In genomic region chr4:165766976-165767375, GRCh38 we compare ENCODE assay signal across 1 cellular context.
TF ChIP-seq lines count a peak whose summit lies in the region.

No MANE protein-coding gene starts in this region.

TF ChIP-seq in HepG2, 621 proteins besides CTCF, POLR2A, EP300 and RAD21 (continued from another document):
- TF ChIP-seq RERE (CRISPR knock-in tag; IDR thresholded peaks at IDR 0.05; ENCODE audit: low read depth) = no peak
- TF ChIP-seq ESRRA (CRISPR knock-in tag; IDR thresholded peaks at IDR 0.05; ENCODE audit: low read depth) = no peak
- TF ChIP-seq IRF2 (CRISPR knock-in tag; IDR thresholded peaks at IDR 0.05) = no peak
- TF ChIP-seq SALL1 (CRISPR knock-in tag; IDR thresholded peaks at IDR 0.05) = no peak
